Comparison of ENCODE assay signal across 8 cellular contexts in genomic region chr15:40108061-40108854, GRCh38. TPM values are rescaled to one million over a fixed set of nuclear protein-coding genes. Genes with fewer than 3 reads are reported as not detected.
A peak's percentile ranks its signal among the peaks of the same experiment; 100 is the strongest.
DNase-seq lines count a peak whose midpoint lies in the region; ATAC-seq and TF ChIP-seq lines count a peak whose summit lies in the region.

No MANE protein-coding gene starts in this region.

- H3K9me3 ChIP-seq in heart right ventricle = no peaks in the 10 kb centered on the region

- peaks cover 9 to 55% (median 42%) of the 10 kb centered on the region in 9 donors for H3K4me1 ChIP-seq in heart right ventricle

- WGBS in heart right ventricle, 2 donors = 1% methylated on average over 47 of the region's 47 CpGs

- peaks cover 6% of the 10 kb centered on the region for H3K36me3 Mint-ChIP-seq in activated T-helper 2 cell treated with anti-CD3 and anti-CD28 coated beads, Interferon-gamma antibody, Interleukin-2, Interleukin-4, amounts not matched to agents 10 μg/mL and 5 μg/mL and 100 μg/mL, durations not matched to agents 14 hours and 24 hours and 36 hours (ENCODE audit: low read depth)
- H3K36me3 Mint-ChIP-seq in progenitor cell of endocrine pancreas (ENCODE audit: insufficient read depth) = peaks cover 6% of the 10 kb centered on the region

- H3K27me3 ChIP-seq in heart right ventricle = peaks cover 0 to 8% (median 0%) of the 10 kb centered on the region in 7 donors

- ATAC-seq in HG03354 (IDR thresholded peaks at IDR 0.05; ENCODE audit: poor library complexity, severe bottlenecking, unreplicated experiment) = peak; percentile 1
- peak in 4 of 8 donors; percentile 2 to 23 (median 4) for ATAC-seq in heart right ventricle

- H3K4me3 ChIP-seq in GM12875 (ENCODE audit: low read depth, low read length) (peak overlapping the region; percentile 72), heart right ventricle (peak overlapping the region; percentile 36 to 87 (median 78))

- peak overlapping the region; percentile 44 to 91 (median 77) for H3K27ac ChIP-seq in heart right ventricle

- TF ChIP-seq CTCF in GM12875 (IDR thresholded peaks at IDR 0.05; ENCODE audit: borderline replicate concordance, insufficient read depth, low read depth, low read length) = no peak
- TF ChIP-seq CTCF in heart right ventricle (IDR thresholded peaks at IDR 0.05) = no peak
- TF ChIP-seq CTCF in progenitor cell of endocrine pancreas (IDR thresholded peaks at IDR 0.05; ENCODE audit: unreplicated experiment) = no peak

- peak overlapping the region; percentile 66 for H3K27ac Mint-ChIP-seq in activated T-helper 2 cell treated with anti-CD3 and anti-CD28 coated beads, Interferon-gamma antibody, Interleukin-2, Interleukin-4, amounts not matched to agents 10 μg/mL and 5 μg/mL and 100 μg/mL, durations not matched to agents 14 hours and 24 hours and 36 hours
- peak overlapping the region; percentile 98 for H3K27ac Mint-ChIP-seq in progenitor cell of endocrine pancreas

- intact Hi-C loops in activated T-helper 2 cell treated with anti-CD3 and anti-CD28 coated beads, Interferon-gamma antibody, Interleukin-2, Interleukin-4, amounts not matched to agents 10 μg/mL and 5 μg/mL and 100 μg/mL, durations not matched to agents 14 hours and 24 hours and 36 hours (cut with micrococcal nuclease) = loop anchor here (1.0 to 10.0 kb wide), 5 partner anchors 21 to 321 kb away; partner anchors contain the start of gene EIF2AK4
- intact Hi-C loops in heart right ventricle (cut with DNase I) = loop anchor here in 9 of 10 donors (2.0 to 10.0 kb wide), 6 partner anchors 46 to 63 kb away; partner anchors contain the start of gene BUB1B (in 3 of the 9)

- peak overlapping the region; percentile 84 for H3K4me3 Mint-ChIP-seq in activated T-helper 2 cell treated with anti-CD3 and anti-CD28 coated beads, Interferon-gamma antibody, Interleukin-2, Interleukin-4, amounts not matched to agents 10 μg/mL and 5 μg/mL and 100 μg/mL, durations not matched to agents 14 hours and 24 hours and 36 hours (ENCODE audit: low read depth)
- peak overlapping the region; percentile 95 for H3K4me3 Mint-ChIP-seq in progenitor cell of endocrine pancreas (ENCODE audit: low read depth)

- H3K9me3 Mint-ChIP-seq in activated T-helper 2 cell treated with anti-CD3 and anti-CD28 coated beads, Interferon-gamma antibody, Interleukin-2, Interleukin-4, amounts not matched to agents 10 μg/mL and 5 μg/mL and 100 μg/mL, durations not matched to agents 14 hours and 24 hours and 36 hours = no peaks in the 10 kb centered on the region
- no peaks in the 10 kb centered on the region for H3K9me3 Mint-ChIP-seq in progenitor cell of endocrine pancreas (ENCODE audit: low read depth)

- H3K36me3 ChIP-seq in heart right ventricle = peaks cover 0 to 9% (median 0%) of the 10 kb centered on the region in 9 donors

- H3K4me1 Mint-ChIP-seq in activated T-helper 2 cell treated with anti-CD3 and anti-CD28 coated beads, Interferon-gamma antibody, Interleukin-2, Interleukin-4, amounts not matched to agents 10 μg/mL and 5 μg/mL and 100 μg/mL, durations not matched to agents 14 hours and 24 hours and 36 hours (ENCODE audit: low read depth) = peaks cover 50% of the 10 kb centered on the region
- peaks cover 56% of the 10 kb centered on the region for H3K4me1 Mint-ChIP-seq in progenitor cell of endocrine pancreas (ENCODE audit: low read depth)

- H3K27me3 Mint-ChIP-seq in activated T-helper 2 cell treated with anti-CD3 and anti-CD28 coated beads, Interferon-gamma antibody, Interleukin-2, Interleukin-4, amounts not matched to agents 10 μg/mL and 5 μg/mL and 100 μg/mL, durations not matched to agents 14 hours and 24 hours and 36 hours (ENCODE audit: low read depth) = peaks cover 5% of the 10 kb centered on the region
- H3K27me3 Mint-ChIP-seq in progenitor cell of endocrine pancreas = no peaks in the 10 kb centered on the region

- DNase-seq in activated T-helper 2 cell treated with anti-CD3 and anti-CD28 coated beads, Interferon-gamma antibody, Interleukin-2, Interleukin-4, amounts not matched to agents 10 μg/mL and 5 μg/mL and 100 μg/mL, durations not matched to agents 14 hours and 24 hours and 36 hours (ENCODE audit: low spot score) = peak; percentile 18
- DNase-seq in heart right ventricle (peak; percentile 59 to 80), progenitor cell of endocrine pancreas (ENCODE audit: low spot score, unreplicated experiment) (no peak), superior temporal gyrus (ENCODE audit: extremely low spot score) (no peak), NCI-H1436 (lab: John Stamatoyannopoulos, UW) (no peak), AML-193 (lab: John Stamatoyannopoulos, UW) (no peak)

RNA-seq across cellular contexts. Expression of gene BMF, which starts 0.4 kb away (rescaled TPM):
- 16.1 and 17.9 TPM in 2 replicates for total RNA-seq in activated T-helper 2 cell treated with anti-CD3 and anti-CD28 coated beads, Interferon-gamma antibody, Interleukin-2, Interleukin-4, amounts not matched to agents 10 μg/mL and 5 μg/mL and 100 μg/mL, durations not matched to agents 14 hours and 24 hours and 36 hours
- 10 to 100 TPM in 1 of 10 donors, 1 to 10 TPM in 8, under 1 TPM in 1; 0.92 to 10.2 (median 3.0) TPM for total RNA-seq in heart right ventricle
- 1 to 10 TPM; 2.1 to 4.6 TPM for polyA plus RNA-seq in heart right ventricle
- 128 and 129 TPM in 2 replicates for total RNA-seq in progenitor cell of endocrine pancreas

RNA-seq across cellular contexts. Expression of gene BUB1B, which starts 52.6 kb away (rescaled TPM):
- total RNA-seq in activated T-helper 2 cell treated with anti-CD3 and anti-CD28 coated beads, Interferon-gamma antibody, Interleukin-2, Interleukin-4, amounts not matched to agents 10 μg/mL and 5 μg/mL and 100 μg/mL, durations not matched to agents 14 hours and 24 hours and 36 hours = 70.7 and 73.1 TPM in 2 replicates
- total RNA-seq in heart right ventricle = 1 to 10 TPM in 6 of 10 donors, under 1 TPM in 4; 0.42 to 5.1 (median 1.3) TPM
- polyA plus RNA-seq in heart right ventricle = under 1 TPM; 0.17 to 0.80 TPM
- 40.1 and 42.6 TPM in 2 replicates for total RNA-seq in progenitor cell of endocrine pancreas

Comparison
In these comparisons a context has a peak if more than half of its experiments do, and no peak if none do; other contexts are left out.
1. DNase-seq: peak in activated T-helper 2 cell treated with anti-CD3 and anti-CD28 coated beads, Interferon-gamma antibody, Interleukin-2, Interleukin-4, amounts not matched to agents 10 μg/mL and 5 μg/mL and 100 μg/mL, durations not matched to agents 14 hours and 24 hours and 36 hours (single experiment) and heart right ventricle (2 of 2); none in progenitor cell of endocrine pancreas (single experiment), superior temporal gyrus (single experiment), NCI-H1436 (single experiment) and AML-193 (0 of 2).